Comparison of ENCODE assay signal across 37 cellular contexts in genomic region chr2:55710025-55710424, GRCh38.
"Had no signal": no experiment of that assay in that cellular context is flagged by ENCODE, and none has a peak within 500 bp of the region (broad histone marks: within the 10 kb centered on the region; RNA-seq: fewer than 3 reads in every experiment).

No MANE protein-coding gene starts in this region.

- H3K27me3 ChIP-seq: adrenal gland, body of pancreas, brain microvascular endothelial cell, breast epithelium had no signal

- H3K27ac Mint-ChIP-seq: activated B cell treated with CpG ODN at 0.5 μM for 24 hours; activated CD4-positive, alpha-beta memory T cell treated with anti-CD3 and anti-CD28 coated beads for 36 hours; activated CD4-positive, alpha-beta T cell treated with anti-CD3 and anti-CD28 coated beads, Interleukin-2, amount 10 ng/mL, durations not matched to agents 24 days and 14 days; activated CD8-positive, alpha-beta T cell treated with anti-CD3 and anti-CD28 coated beads for 36 hours; activated naive CD4-positive, alpha-beta T cell treated with anti-CD3 and anti-CD28 coated beads for 36 hours; activated naive CD4-positive, alpha-beta T cell treated with anti-CD3 and anti-CD28 coated beads, Interleukin-2, amount 50 U/mL, for 72 hours; activated naive CD8-positive, alpha-beta T cell treated with anti-CD3 and anti-CD28 coated beads for 36 hours; activated T-cell treated with anti-CD3 and anti-CD28 coated beads, Interleukin-2, amount 50 U/mL, for 72 hours; activated T-helper 1 cell treated with anti-CD3 and anti-CD28 coated beads, Interleukin-12 subunit alpha, Interleukin-12 subunit beta, Interleukin-2, Interleukin-4 antibody, amounts not matched to agents 30 ng/mL and 10 ng/mL and 1 ng/mL, durations not matched to agents 14 hours and 24 hours and 36 hours; activated T-helper 17 cell treated with anti-CD3 and anti-CD28 coated beads, Interleukin-2, amount 50 U/mL, for 72 hours; T-helper 1 cell treated with Interleukin-12 subunit alpha and Interleukin-12 subunit beta and Interleukin-4 antibody, amounts not matched to agents 30 μg/mL and 1 μg/mL, for 36 hours; T-helper 2 cell treated with Interferon-gamma antibody and Interleukin-4, amounts not matched to agents 5 μg/mL and 100 μg/mL, for 36 hours had no signal

- H3K9me3 ChIP-seq: adrenal gland, body of pancreas, breast epithelium had no signal

- FAIRE-seq: astrocyte, TTC549 had no signal

- H3K4me3 Mint-ChIP-seq: activated B cell treated with CpG ODN at 0.5 μM for 24 hours; activated CD4-positive, alpha-beta memory T cell treated with anti-CD3 and anti-CD28 coated beads for 36 hours; activated CD4-positive, alpha-beta T cell treated with anti-CD3 and anti-CD28 coated beads, Interleukin-2, amount 10 ng/mL, durations not matched to agents 24 days and 14 days; activated CD8-positive, alpha-beta T cell treated with anti-CD3 and anti-CD28 coated beads for 36 hours; activated naive CD4-positive, alpha-beta T cell treated with anti-CD3 and anti-CD28 coated beads for 36 hours; activated naive CD8-positive, alpha-beta T cell treated with anti-CD3 and anti-CD28 coated beads for 36 hours; activated T-cell treated with anti-CD3 and anti-CD28 coated beads, Interleukin-2, amount 50 U/mL, for 4 hours; activated T-cell treated with anti-CD3 and anti-CD28 coated beads, Interleukin-2, amount 50 U/mL, for 72 hours; activated T-helper 1 cell treated with anti-CD3 and anti-CD28 coated beads, Interleukin-12 subunit alpha, Interleukin-12 subunit beta, Interleukin-2, Interleukin-4 antibody, amounts not matched to agents 30 ng/mL and 10 ng/mL and 1 ng/mL, durations not matched to agents 14 hours and 24 hours and 36 hours; activated T-helper 17 cell treated with anti-CD3 and anti-CD28 coated beads, Interleukin-2, amount 50 U/mL, for 72 hours; T-helper 1 cell treated with Interleukin-12 subunit alpha and Interleukin-12 subunit beta and Interleukin-4 antibody, amounts not matched to agents 30 μg/mL and 1 μg/mL, for 36 hours; T-helper 2 cell treated with Interferon-gamma antibody and Interleukin-4, amounts not matched to agents 5 μg/mL and 100 μg/mL, for 36 hours had no signal

- H3K9me3 Mint-ChIP-seq: activated B cell treated with CpG ODN at 0.5 μM for 24 hours; activated CD4-positive, alpha-beta memory T cell treated with anti-CD3 and anti-CD28 coated beads for 36 hours; activated CD4-positive, alpha-beta T cell treated with anti-CD3 and anti-CD28 coated beads, Interleukin-2, amount 10 ng/mL, durations not matched to agents 24 days and 14 days; activated CD8-positive, alpha-beta T cell treated with anti-CD3 and anti-CD28 coated beads for 36 hours; activated naive CD4-positive, alpha-beta T cell treated with anti-CD3 and anti-CD28 coated beads for 36 hours; activated naive CD4-positive, alpha-beta T cell treated with anti-CD3 and anti-CD28 coated beads, Interleukin-2, amount 50 U/mL, for 72 hours; activated naive CD8-positive, alpha-beta T cell treated with anti-CD3 and anti-CD28 coated beads for 36 hours; activated T-cell treated with anti-CD3 and anti-CD28 coated beads, Interleukin-2, amount 50 U/mL, for 4 hours; activated T-cell treated with anti-CD3 and anti-CD28 coated beads, Interleukin-2, amount 50 U/mL, for 72 hours; activated T-helper 1 cell treated with anti-CD3 and anti-CD28 coated beads, Interleukin-12 subunit alpha, Interleukin-12 subunit beta, Interleukin-2, Interleukin-4 antibody, amounts not matched to agents 30 ng/mL and 10 ng/mL and 1 ng/mL, durations not matched to agents 14 hours and 24 hours and 36 hours; activated T-helper 17 cell treated with anti-CD3 and anti-CD28 coated beads, Interleukin-2, amount 50 U/mL, for 72 hours; T-helper 1 cell treated with Interleukin-12 subunit alpha and Interleukin-12 subunit beta and Interleukin-4 antibody, amounts not matched to agents 30 μg/mL and 1 μg/mL, for 36 hours; T-helper 2 cell treated with Interferon-gamma antibody and Interleukin-4, amounts not matched to agents 5 μg/mL and 100 μg/mL, for 36 hours had no signal

- H3K4me3 ChIP-seq: adrenal gland, body of pancreas, breast epithelium had no signal

- H3K4me1 ChIP-seq: adrenal gland, body of pancreas, breast epithelium had no signal

- H3K27ac ChIP-seq: adrenal gland, body of pancreas, brain microvascular endothelial cell, breast epithelium, VCaP had no signal

- ATAC-seq: activated CD8-positive, alpha-beta T cell treated with anti-CD3 and anti-CD28 coated beads for 36 hours; activated naive CD4-positive, alpha-beta T cell treated with anti-CD3 and anti-CD28 coated beads, Interleukin-2, amount 50 U/mL, for 72 hours; activated T-cell treated with anti-CD3 and anti-CD28 coated beads, Interleukin-2, amount 50 U/mL, for 4 hours; activated T-cell treated with anti-CD3 and anti-CD28 coated beads, Interleukin-2, amount 50 U/mL, for 72 hours; activated T-helper 17 cell treated with anti-CD3 and anti-CD28 coated beads, Interleukin-2, amount 50 U/mL, for 72 hours; body of pancreas had no signal

- DNase-seq: activated B cell treated with CpG ODN at 0.5 μM for 24 hours; activated CD4-positive, alpha-beta memory T cell treated with anti-CD3 and anti-CD28 coated beads for 36 hours; activated CD4-positive, alpha-beta T cell treated with anti-CD3 and anti-CD28 coated beads for 4 hours; activated CD4-positive, alpha-beta T cell treated with anti-CD3 and anti-CD28 coated beads, Interleukin-2, amount 10 ng/mL, durations not matched to agents 24 days and 14 days; activated CD4-positive, alpha-beta T cell treated with anti-CD3 and anti-CD28 coated beads, Interleukin-2, amount 50 U/mL, for 1 hour; activated CD4-positive, alpha-beta T cell treated with anti-CD3 and anti-CD28 coated beads, Interleukin-2, amount 50 U/mL, for 4 hours; activated CD4-positive, CD25-positive, alpha-beta regulatory T cell treated with anti-CD3 and anti-CD28 coated beads, Interleukin-2, amount 50 U/mL, for 72 hours; activated CD8-positive, alpha-beta memory T cell treated with anti-CD3 and anti-CD28 coated beads, Interleukin-2, amount 50 U/mL, for 4 hours; activated CD8-positive, alpha-beta T cell treated with anti-CD3 and anti-CD28 coated beads for 36 hours; activated effector memory CD4-positive, alpha-beta T cell treated with anti-CD3 and anti-CD28 coated beads, Interleukin-2, amount 50 U/mL, for 16 hours; activated gamma-delta T cell treated with Interleukin-2 at 50 U/mL for 16 hours; activated naive CD4-positive, alpha-beta T cell; activated naive CD4-positive, alpha-beta T cell treated with anti-CD3 and anti-CD28 coated beads for 36 hours; activated naive CD4-positive, alpha-beta T cell treated with anti-CD3 and anti-CD28 coated beads, Interleukin-2, amount 50 U/mL, for 16 hours; activated naive CD8-positive, alpha-beta T cell treated with anti-CD3 and anti-CD28 coated beads for 36 hours; activated T-cell treated with anti-CD3 and anti-CD28 coated beads for 4 hours; activated T-cell treated with anti-CD3 and anti-CD28 coated beads, Interleukin-2, amount 50 U/mL, for 1 hour; activated T-cell treated with anti-CD3 and anti-CD28 coated beads, Interleukin-2, amount 50 U/mL, for 4 hours; activated T-cell treated with anti-CD3 and anti-CD28 coated beads, Interleukin-2, amount 50 U/mL, for 72 hours; adrenal gland; amniotic stem cell; aorta; body of pancreas; brain microvascular endothelial cell; central memory CD4-positive, alpha-beta T cell; T-helper 1 cell; T-helper 2 cell; T-helper 9 cell had no signal

- H3K36me3 ChIP-seq: adrenal gland, brain microvascular endothelial cell, breast epithelium had no signal

- H3K36me3 Mint-ChIP-seq: activated CD4-positive, alpha-beta memory T cell treated with anti-CD3 and anti-CD28 coated beads for 36 hours; activated naive CD4-positive, alpha-beta T cell treated with anti-CD3 and anti-CD28 coated beads, Interleukin-2, amount 50 U/mL, for 72 hours; activated naive CD8-positive, alpha-beta T cell treated with anti-CD3 and anti-CD28 coated beads for 36 hours had no signal

- H3K4me1 Mint-ChIP-seq: activated B cell treated with CpG ODN at 0.5 μM for 24 hours; activated CD4-positive, alpha-beta T cell treated with anti-CD3 and anti-CD28 coated beads, Interleukin-2, amount 10 ng/mL, durations not matched to agents 24 days and 14 days; activated naive CD8-positive, alpha-beta T cell treated with anti-CD3 and anti-CD28 coated beads for 36 hours; activated T-helper 17 cell treated with anti-CD3 and anti-CD28 coated beads, Interleukin-2, amount 50 U/mL, for 72 hours had no signal
